Comparison of ENCODE assay signal across 1 cellular context in genomic region chr17:40358323-40359038, GRCh38.
TF ChIP-seq lines count a peak whose summit lies in the region.

No MANE protein-coding gene starts in this region.

TF ChIP-seq in K562, 482 proteins besides CTCF, POLR2A, EP300 and RAD21 (continued from another document and continues in another):
- TF ChIP-seq MGA (IDR thresholded peaks at IDR 0.05) (no peak), CLOCK (CRISPR knock-in tag; IDR thresholded peaks at IDR 0.05; ENCODE audit: borderline replicate concordance) (no peak), ZNF444 (CRISPR knock-in tag; IDR thresholded peaks at IDR 0.05) (no peak), ZNF280A (IDR thresholded peaks at IDR 0.05; ENCODE audit: low read depth, partially characterized antibody) (peak; percentile 15), PRPF4 (IDR thresholded peaks at IDR 0.05; ENCODE audit: insufficient read depth, low read depth, low read length, poor library complexity, severe bottlenecking) (no peak), SPI1 (IDR thresholded peaks at IDR 0.05; ENCODE audit: borderline replicate concordance, low read depth, low read length) (no peak), ZNF431 (CRISPR knock-in tag; IDR thresholded peaks at IDR 0.05) (no peak), FOXJ3 (CRISPR knock-in tag; IDR thresholded peaks at IDR 0.05) (no peak), PCBP1 (IDR thresholded peaks at IDR 0.05; ENCODE audit: low read depth, low read length, poor library complexity, severe bottlenecking) (no peak), EHMT2 (IDR thresholded peaks at IDR 0.05) (peak; percentile 46), SRSF1 (IDR thresholded peaks at IDR 0.05; ENCODE audit: low read depth, low read length) (no peak), CTBP1 (IDR thresholded peaks at IDR 0.05; ENCODE audit: borderline replicate concordance) (no peak), ILF3 (IDR thresholded peaks at IDR 0.05; ENCODE audit: borderline replicate concordance) (no peak), ZNF436 (CRISPR knock-in tag; IDR thresholded peaks at IDR 0.05) (no peak), ZNF785 (CRISPR knock-in tag; IDR thresholded peaks at IDR 0.05) (no peak), E2F6 (IDR thresholded peaks at IDR 0.05; ENCODE audit: borderline replicate concordance in 1 of 2, extremely low read depth in 1 of 2, insufficient read depth in 1 of 2, insufficient read length in 1 of 2, low read depth in 1 of 2, low read length in 1 of 2, poor library complexity in 1 of 2, severe bottlenecking in 1 of 2) (no peak), CGGBP1 (CRISPR knock-in tag; IDR thresholded peaks at IDR 0.05) (no peak), CBFB (CRISPR knock-in tag; IDR thresholded peaks at IDR 0.05) (no peak), RBM15 (IDR thresholded peaks at IDR 0.05; ENCODE audit: insufficient read depth, low read length) (no peak), ZBTB17 (CRISPR knock-in tag; IDR thresholded peaks at IDR 0.05) (no peak), KLF10 (CRISPR knock-in tag; IDR thresholded peaks at IDR 0.05) (no peak), ZBTB49 (CRISPR knock-in tag; IDR thresholded peaks at IDR 0.05; ENCODE audit: borderline replicate concordance) (no peak), ZNF764 (CRISPR knock-in tag; IDR thresholded peaks at IDR 0.05; ENCODE audit: low read depth) (no peak), POLR2B (IDR thresholded peaks at IDR 0.05; ENCODE audit: low read depth, partially characterized antibody) (no peak), HNRNPH1 (optimal IDR thresholded peaks at IDR 0.05; ENCODE audit: low read depth, low read length) (no peak), TGIF2 (CRISPR knock-in tag; IDR thresholded peaks at IDR 0.05) (no peak), SRF (CRISPR knock-in tag; IDR thresholded peaks at IDR 0.05) (no peak), TBP (optimal IDR thresholded peaks at IDR 0.05; ENCODE audit: low read depth, low read length) (no peak), PBX2 (CRISPR knock-in tag; IDR thresholded peaks at IDR 0.05; ENCODE audit: low read depth) (no peak), PBX2 (tag; conservative IDR thresholded peaks at IDR 0.05; ENCODE audit: low read depth) (no peak), ZNF224 (CRISPR knock-in tag; IDR thresholded peaks at IDR 0.05) (no peak), SMARCA5 (IDR thresholded peaks at IDR 0.05) (0 out of 2 replicates have a peak, but pooled peaks have one; percentile 24), CBFA2T3 (IDR thresholded peaks at IDR 0.05) (no peak), ETS2 (tag; IDR thresholded peaks at IDR 0.05; ENCODE audit: borderline replicate concordance, poor library complexity, severe bottlenecking) (no peak), NFIC (IDR thresholded peaks at IDR 0.05) (no peak), ZNF140 (CRISPR knock-in tag; IDR thresholded peaks at IDR 0.05) (no peak), POU5F1 (IDR thresholded peaks at IDR 0.05; ENCODE audit: borderline replicate concordance, low read depth, low read length, partially characterized antibody) (no peak), ZNF263 (CRISPR knock-in tag; IDR thresholded peaks at IDR 0.05; ENCODE audit: borderline replicate concordance) (no peak)
